ENCODE assay signal across 13 cellular contexts in genomic region chr3:145898487-145898886, GRCh38.
DNase-seq lines count a peak whose midpoint lies in the region; ATAC-seq and TF ChIP-seq lines count a peak whose summit lies in the region.
"Had no signal": no experiment of that assay in that cellular context is flagged by ENCODE, and none has a peak within 500 bp of the region (broad histone marks: within the 10 kb centered on the region; RNA-seq: fewer than 3 reads in every experiment).

No MANE protein-coding gene starts in this region.

- DNase-seq in brain microvascular endothelial cell, result peak; percentile 20
- DNase-seq in smooth muscle cell (lab: John Stamatoyannopoulos, UW; ENCODE audit: unreplicated experiment), result no peak
- no peak for DNase-seq in nucleus accumbens (lab: John Stamatoyannopoulos, UW)
- DNase-seq in activated T-cell treated with anti-CD3 and anti-CD28 coated beads for 4 hours, result no peak
- no peak for DNase-seq in hippocampal formation (lab: John Stamatoyannopoulos, UW)
- DNase-seq: activated CD4-positive, alpha-beta T cell treated with anti-CD3 and anti-CD28 coated beads for 48 hours; activated naive CD4-positive, alpha-beta T cell treated with Interleukin-2 at 50 U/mL for 16 hours; DMS53; effector CD4-positive, alpha-beta T cell; naive B cell; stimulated activated naive B cell treated with anti-CD40 and anti-IgM and Interleukin-4, amounts not matched to agents 10 μg/mL and 1 μg/mL and 100 μg/mL, for 72 hours had no signal

- TF ChIP-seq CTCF in brain microvascular endothelial cell (IDR thresholded peaks at IDR 0.05; ENCODE audit: low read depth, low read length, missing control alignments) (no peak), smooth muscle cell (IDR thresholded peaks at IDR 0.05; ENCODE audit: borderline replicate concordance, insufficient read depth, poor library complexity, severe bottlenecking) (no peak)

- peak; percentile 28 for ATAC-seq in GM19043 (IDR thresholded peaks at IDR 0.05; ENCODE audit: low read depth, unreplicated experiment)
- peak; percentile 23 for ATAC-seq in HG03060 (IDR thresholded peaks at IDR 0.05; ENCODE audit: low read depth, unreplicated experiment)
- ATAC-seq: stimulated activated naive B cell treated with anti-CD40 and anti-IgM and Interleukin-4, amounts not matched to agents 10 μg/mL and 1 μg/mL and 100 μg/mL, for 72 hours had no signal

- H3K27ac ChIP-seq in brain microvascular endothelial cell (peak overlapping the region; percentile 18), smooth muscle cell (ENCODE audit: low read depth) (no peak overlapping the region)

- H3K4me3 ChIP-seq in brain microvascular endothelial cell (ENCODE audit: low read depth, low read length) (no peak overlapping the region), smooth muscle cell (no peak overlapping the region)

- H3K4me2 ChIP-seq in smooth muscle cell, result no peak overlapping the region

- no peaks in the 10 kb centered on the region for H4K20me1 ChIP-seq in smooth muscle cell (ENCODE audit: low read depth)

- H2AFZ ChIP-seq in smooth muscle cell (ENCODE audit: low read depth), result peak overlapping the region; percentile 65

- no peaks in the 10 kb centered on the region for H3F3A ChIP-seq in smooth muscle cell (ENCODE audit: low read depth)

- no peaks in the 10 kb centered on the region for H3K4me1 ChIP-seq in smooth muscle cell (ENCODE audit: low read depth)

- in situ Hi-C loops in brain microvascular endothelial cell (cut with HindIII; ENCODE audit: low pct_ligation_motif_present, low sequenced_read_pairs), result no loop called here

- H3K27me3 ChIP-seq in brain microvascular endothelial cell (replicated peaks) (no peaks in the 10 kb centered on the region), smooth muscle cell (ENCODE audit: low read depth) (no peaks in the 10 kb centered on the region)

- H3K9ac ChIP-seq in smooth muscle cell (ENCODE audit: low read depth), result no peak overlapping the region

- no peaks in the 10 kb centered on the region for H3K9me3 ChIP-seq in smooth muscle cell (replicated peaks; ENCODE audit: low read depth)

- no peaks in the 10 kb centered on the region for H3K36me3 ChIP-seq in brain microvascular endothelial cell (replicated peaks)
- no peaks in the 10 kb centered on the region for H3K36me3 ChIP-seq in smooth muscle cell (ENCODE audit: low read depth)

- no peaks in the 10 kb centered on the region for H3K79me2 ChIP-seq in smooth muscle cell (ENCODE audit: low read depth)

- WGBS in smooth muscle cell (ENCODE audit: low lambda C conversion rate), result 75% methylated on average over 3 of the region's 3 CpGs
